Comparison of ENCODE assay signal across 28 cellular contexts in genomic region chr4:37473807-37474206, GRCh38.
"Had no signal": no experiment of that assay in that cellular context is flagged by ENCODE, and none has a peak within 500 bp of the region (broad histone marks: within the 10 kb centered on the region; RNA-seq: fewer than 3 reads in every experiment).

No MANE protein-coding gene starts in this region.

- H3K27me3 ChIP-seq: pancreas, sigmoid colon, tibial artery, upper lobe of left lung had no signal

- FAIRE-seq: kidney had no signal

- H3K36me3 Mint-ChIP-seq: immature natural killer cell; naive B cell; natural killer cell; stimulated activated effector memory CD8-positive, alpha-beta T cell treated with anti-CD3 and anti-CD28 coated beads, Interleukin-12 subunit alpha, Interleukin-12 subunit beta, amount 100 ng/mL, for 72 hours had no signal

- H3K27ac ChIP-seq: heart left ventricle, left lung, prostate gland, sigmoid colon, spleen, suprapubic skin, thoracic aorta, tibial artery, upper lobe of left lung had no signal

- H3K9me3 Mint-ChIP-seq: naive B cell; natural killer cell; nephron progenitor cell; stimulated activated effector memory CD8-positive, alpha-beta T cell treated with anti-CD3 and anti-CD28 coated beads, Interleukin-12 subunit alpha, Interleukin-12 subunit beta, amount 100 ng/mL, for 72 hours; stimulated activated naive CD8-positive, alpha-beta T cell treated with anti-CD3 and anti-CD28 coated beads, Interleukin-15, Interleukin-2, amounts not matched to agents 100 ng/mL and 50 ng/mL, for 24 hours had no signal

- H3K4me1 ChIP-seq: heart left ventricle, left lung, prostate gland, sigmoid colon, spleen, suprapubic skin, tibial artery, upper lobe of left lung had no signal

- H3K4me1 Mint-ChIP-seq: immature natural killer cell; naive B cell; natural killer cell; nephron progenitor cell; stimulated activated effector memory CD8-positive, alpha-beta T cell treated with anti-CD3 and anti-CD28 coated beads, Interleukin-12 subunit alpha, Interleukin-12 subunit beta, amount 100 ng/mL, for 72 hours had no signal

- H3K36me3 ChIP-seq: heart left ventricle, left lung, pancreas, prostate gland, sigmoid colon, spleen, suprapubic skin, thoracic aorta, tibial artery, upper lobe of left lung had no signal

- H3K4me3 Mint-ChIP-seq: immature natural killer cell; mesothelial cell of epicardium; naive B cell; natural killer cell; nephron progenitor cell; stimulated activated effector memory CD8-positive, alpha-beta T cell treated with anti-CD3 and anti-CD28 coated beads, Interleukin-12 subunit alpha, Interleukin-12 subunit beta, amount 100 ng/mL, for 72 hours; stimulated activated naive CD8-positive, alpha-beta T cell treated with anti-CD3 and anti-CD28 coated beads, Interleukin-15, Interleukin-2, amounts not matched to agents 100 ng/mL and 50 ng/mL, for 24 hours had no signal

- H3K4me3 ChIP-seq: heart left ventricle, left lung, lung, pancreas, prostate gland, sigmoid colon, spleen, suprapubic skin, thoracic aorta, tibial artery, upper lobe of left lung had no signal

- ATAC-seq: heart left ventricle; left colon; left lung; natural killer cell; right cardiac atrium; stimulated activated effector memory CD8-positive, alpha-beta T cell treated with anti-CD3 and anti-CD28 coated beads, Interleukin-12 subunit alpha, Interleukin-12 subunit beta, amount 100 ng/mL, for 72 hours had no signal

- DNase-seq: heart left ventricle; hypothalamus; immature natural killer cell; kidney; left colon; left lung; mesendoderm; naive B cell; natural killer cell; nephron progenitor cell; pancreas; posterior cingulate gyrus; retina; right cardiac atrium; sigmoid colon; small intestine; spleen; stimulated activated CD4-positive, alpha-beta T cell treated with anti-CD3 and anti-CD28 coated beads, Interleukin-4, amount 100 ng/mL, for 24 hours; stimulated activated naive CD4-positive, alpha-beta T cell; tibial artery; upper lobe of left lung had no signal

- H3K27ac Mint-ChIP-seq: immature natural killer cell; naive B cell; natural killer cell; nephron progenitor cell; stimulated activated effector memory CD8-positive, alpha-beta T cell treated with anti-CD3 and anti-CD28 coated beads, Interleukin-12 subunit alpha, Interleukin-12 subunit beta, amount 100 ng/mL, for 72 hours; stimulated activated naive CD8-positive, alpha-beta T cell treated with anti-CD3 and anti-CD28 coated beads, Interleukin-15, Interleukin-2, amounts not matched to agents 100 ng/mL and 50 ng/mL, for 24 hours had no signal

- H3K9me3 ChIP-seq: heart left ventricle, left lung, pancreas, prostate gland, sigmoid colon, spleen, suprapubic skin, thoracic aorta, tibial artery, upper lobe of left lung had no signal
